Comparison of ENCODE assay signal across 9 cellular contexts in genomic region chr9:101738566-101739183, GRCh38. TPM values are rescaled to one million over a fixed set of nuclear protein-coding genes. Genes with fewer than 3 reads are reported as not detected.
DNase-seq lines count a peak whose midpoint lies in the region; ATAC-seq and TF ChIP-seq lines count a peak whose summit lies in the region.
"Had no signal": no experiment of that assay in that cellular context is flagged by ENCODE, and none has a peak within 500 bp of the region (broad histone marks: within the 10 kb centered on the region; RNA-seq: fewer than 3 reads in every experiment).

GRIN3A (minus strand) TSS chr9:101738647; CDS start chr9:101737979, 668 bp downstream.

- H3K9me3 Mint-ChIP-seq in CD8-positive, alpha-beta T cell = no peaks in the 10 kb centered on the region

- H4K8ac ChIP-seq in neuronal stem cell (ENCODE audit: low read depth, low read length) = no peak within 1 kb of the TSS

- H3K79me1 ChIP-seq in neuronal stem cell (ENCODE audit: low read depth, low read length) = no peaks in the 10 kb centered on the region

- no peak within 1 kb of the TSS for H3K4ac ChIP-seq in neuronal stem cell (ENCODE audit: low read length)

- peak within 1 kb of the TSS; percentile 16 for H3K23ac ChIP-seq in neuronal stem cell (ENCODE audit: low read depth, low read length, poor library complexity)

- no peaks in the 10 kb centered on the region for H3K36me3 Mint-ChIP-seq in CD8-positive, alpha-beta T cell

- H3K18ac ChIP-seq in neuronal stem cell (ENCODE audit: low read length) = no peak within 1 kb of the TSS

- TF ChIP-seq CTCF in GM13976 (IDR thresholded peaks at IDR 0.05; ENCODE audit: borderline replicate concordance, control extremely low read depth, extremely low read depth, insufficient read depth, missing control alignments) (no peak), esophagus squamous epithelium (IDR thresholded peaks at IDR 0.05) (no peak)
- no peak for TF ChIP-seq CTCF in CD8-positive, alpha-beta T cell (IDR thresholded peaks at IDR 0.05)

- peak; percentile 27 for DNase-seq in GM13976 (ENCODE audit: low spot score)
- DNase-seq in NCI-H510A (lab: John Stamatoyannopoulos, UW) = peak; percentile 53
- DNase-seq in esophagus squamous epithelium (lab: John Stamatoyannopoulos, UW) = no peak
- peak; percentile 24 for DNase-seq in neuronal stem cell (ENCODE audit: low spot score)
- no peak for DNase-seq in SKM-1 (lab: John Stamatoyannopoulos, UW; ENCODE audit: unreplicated experiment)
- no peak for DNase-seq in effector memory CD4-positive, alpha-beta T cell
- no peak for DNase-seq in CD8-positive, alpha-beta T cell

- H3K9me3 ChIP-seq in esophagus squamous epithelium (no peaks in the 10 kb centered on the region), neuronal stem cell (replicated peaks in 1 of 2; ENCODE audit: control insufficient read depth in 2 of 2, insufficient read depth in 1 of 2, low read depth in 1 of 2, low read length in 2 of 2) (peaks cover 0 to 3% of the 10 kb centered on the region in 2 donors)
- H3K9me3 ChIP-seq in effector memory CD4-positive, alpha-beta T cell (ENCODE audit: control insufficient read depth, low read length) = no peaks in the 10 kb centered on the region
- no peaks in the 10 kb centered on the region for H3K9me3 ChIP-seq in CD8-positive, alpha-beta T cell (ENCODE audit: low read length)

- intact Hi-C loops in esophagus squamous epithelium (cut with DNase I) = no loop called here
- intact Hi-C loops in CD8-positive, alpha-beta T cell (cut with DNase I, micrococcal nuclease) = no loop called here

- H2BK12ac ChIP-seq in neuronal stem cell (ENCODE audit: low read length) = no peak within 1 kb of the TSS

- peaks cover 10 to 19% (median 12%) of the 10 kb centered on the region in 3 donors for H3K4me1 ChIP-seq in esophagus squamous epithelium
- peaks cover 0 to 7% of the 10 kb centered on the region in 2 donors for H3K4me1 ChIP-seq in neuronal stem cell (ENCODE audit: control insufficient read depth in 2 of 2, insufficient read depth in 1 of 2, low read depth in 1 of 2, low read length in 2 of 2)
- no peaks in the 10 kb centered on the region for H3K4me1 ChIP-seq in effector memory CD4-positive, alpha-beta T cell (ENCODE audit: control insufficient read depth, insufficient read depth, low read length, poor library complexity, severe bottlenecking)
- no peaks in the 10 kb centered on the region for H3K4me1 ChIP-seq in CD8-positive, alpha-beta T cell (ENCODE audit: insufficient read depth, low read length)

- WGBS in esophagus squamous epithelium, 2 donors = 4 to 5% methylated on average over 17 to 21 of the region's 26 CpGs
- WGBS in neuronal stem cell (ENCODE audit: extremely low coverage in 2 of 2, insufficient read length in 2 of 2, insufficient replicate concordance in 1 of 2), 2 donors = no CpG with 5 or more reads among the region's 26 CpGs

- no peak for ATAC-seq in CD8-positive, alpha-beta T cell
- no peak for ATAC-seq in GM18498 (IDR thresholded peaks at IDR 0.05; ENCODE audit: unreplicated experiment)

- no peak within 1 kb of the TSS for H2AK5ac ChIP-seq in neuronal stem cell (ENCODE audit: low read depth, low read length)

- H3K27me3 Mint-ChIP-seq in CD8-positive, alpha-beta T cell (ENCODE audit: low read depth) = peaks cover 56% of the 10 kb centered on the region

- no peaks in the 10 kb centered on the region for H3K36me3 ChIP-seq in esophagus squamous epithelium
- no peaks in the 10 kb centered on the region for H3K36me3 ChIP-seq in neuronal stem cell (replicated peaks in 1 of 2; ENCODE audit: control insufficient read depth in 2 of 2, insufficient read depth in 2 of 2, low read length in 2 of 2)
- no peaks in the 10 kb centered on the region for H3K36me3 ChIP-seq in effector memory CD4-positive, alpha-beta T cell (ENCODE audit: control insufficient read depth, insufficient read depth, low read length)
- H3K36me3 ChIP-seq in CD8-positive, alpha-beta T cell (ENCODE audit: insufficient read depth, low read length) = no peaks in the 10 kb centered on the region

- CTCF ChIA-PET in CD8-positive, alpha-beta T cell (lab: Charles Lee) = no interaction called here

- H2BK120ac ChIP-seq in neuronal stem cell (ENCODE audit: low read depth, low read length) = no peak within 1 kb of the TSS

- no peak within 1 kb of the TSS for H2BK15ac ChIP-seq in neuronal stem cell (ENCODE audit: low read length)

- POLR2A ChIA-PET in CD8-positive, alpha-beta T cell (lab: Charles Lee) = no interaction called here

- H3K27ac ChIP-seq in esophagus squamous epithelium = no peak within 1 kb of the TSS
- H3K27ac ChIP-seq in neuronal stem cell (replicated peaks; ENCODE audit: low read length) = no peak within 1 kb of the TSS
- H3K27ac ChIP-seq in effector memory CD4-positive, alpha-beta T cell (ENCODE audit: insufficient read depth, low read length, poor library complexity, severe bottlenecking) = no peak within 1 kb of the TSS
- no peak within 1 kb of the TSS for H3K27ac ChIP-seq in CD8-positive, alpha-beta T cell (ENCODE audit: low read depth, low read length)

- peak within 1 kb of the TSS; percentile 93 for H3K4me2 ChIP-seq in neuronal stem cell (ENCODE audit: insufficient read depth, low read length, poor library complexity, severe bottlenecking)

- no peak within 1 kb of the TSS for H4K91ac ChIP-seq in neuronal stem cell (ENCODE audit: low read depth, low read length, poor library complexity)

- H3K9ac ChIP-seq in neuronal stem cell (ENCODE audit: low read depth, low read length, poor library complexity) = no peak within 1 kb of the TSS

- peak within 1 kb of the TSS; percentile 5 to 59 (median 36) for H3K4me3 ChIP-seq in esophagus squamous epithelium
- peak within 1 kb of the TSS in 1 of 2 donors; percentile 77 for H3K4me3 ChIP-seq in neuronal stem cell (ENCODE audit: low read length in 2 of 2)
- no peak within 1 kb of the TSS for H3K4me3 ChIP-seq in effector memory CD4-positive, alpha-beta T cell (ENCODE audit: insufficient read depth, low read depth, low read length, poor library complexity, severe bottlenecking)
- no peak within 1 kb of the TSS for H3K4me3 ChIP-seq in CD8-positive, alpha-beta T cell (ENCODE audit: low read depth, low read length)

- no peak within 1 kb of the TSS for H3K14ac ChIP-seq in neuronal stem cell (ENCODE audit: low read length)

- H2AFZ ChIP-seq in neuronal stem cell (ENCODE audit: low read length) = peak within 1 kb of the TSS; percentile 81

- H2BK5ac ChIP-seq in neuronal stem cell (ENCODE audit: low read length) = no peak within 1 kb of the TSS

- no peaks in the 10 kb centered on the region for H3K4me1 Mint-ChIP-seq in CD8-positive, alpha-beta T cell (ENCODE audit: low read depth)
- H3K4me1 Mint-ChIP-seq: central memory CD8-positive, alpha-beta T cell had no signal

- H3K27me3 ChIP-seq in esophagus squamous epithelium (peaks cover 5 to 83% (median 16%) of the 10 kb centered on the region in 4 donors), neuronal stem cell (ENCODE audit: control insufficient read depth in 3 of 3, insufficient read depth in 3 of 3, low read depth in 1 of 3, low read length in 3 of 3) (peaks cover 8 to 70% (median 30%) of the 10 kb centered on the region in 3 experiments)
- H3K27me3 ChIP-seq in effector memory CD4-positive, alpha-beta T cell (replicated peaks; ENCODE audit: control insufficient read depth, insufficient read depth, low read length, poor library complexity, severe bottlenecking) = peaks cover 8% of the 10 kb centered on the region
- no peaks in the 10 kb centered on the region for H3K27me3 ChIP-seq in CD8-positive, alpha-beta T cell (ENCODE audit: insufficient read depth, low read length)

- H3K27ac Mint-ChIP-seq in CD8-positive, alpha-beta T cell = no peak within 1 kb of the TSS

- TF ChIP-seq POLR2A in esophagus squamous epithelium (IDR thresholded peaks at IDR 0.05) = no peak

- in situ Hi-C loops in GM13976 (cut with MboI; ENCODE audit: low sequenced_read_pairs, unreplicated experiment) = no loop called here

- no peak within 1 kb of the TSS for H3K4me3 Mint-ChIP-seq in CD8-positive, alpha-beta T cell
- H3K4me3 Mint-ChIP-seq: central memory CD8-positive, alpha-beta T cell had no signal

RNA-seq across cellular contexts. Expression of gene GRIN3A, which starts in this region (rescaled TPM):
- under 1 TPM in 2 of 4 donors, not detected in 2; under 0.01 to 0.06 TPM for total RNA-seq in esophagus squamous epithelium
- polyA plus RNA-seq in neuronal stem cell (2013, experiment 1 of 2) = not detected
- not detected for polyA plus RNA-seq in neuronal stem cell (2013, experiment 2 of 2)
- total RNA-seq in CD8-positive, alpha-beta T cell = not detected

Comparison
In these comparisons a context has a peak if more than half of its experiments do, and no peak if none do; other contexts are left out.
1. DNase-seq: peak in GM13976 (single experiment), NCI-H510A (single experiment) and neuronal stem cell (single experiment); none in esophagus squamous epithelium (single experiment), SKM-1 (single experiment), effector memory CD4-positive, alpha-beta T cell (0 of 3) and CD8-positive, alpha-beta T cell (0 of 7).
2. H3K4me3 ChIP-seq: peak in esophagus squamous epithelium (4 of 4); none in effector memory CD4-positive, alpha-beta T cell (single experiment) and CD8-positive, alpha-beta T cell (single experiment).